ENCODE assay signal across 1 cellular context in the genomic region with DNA sequence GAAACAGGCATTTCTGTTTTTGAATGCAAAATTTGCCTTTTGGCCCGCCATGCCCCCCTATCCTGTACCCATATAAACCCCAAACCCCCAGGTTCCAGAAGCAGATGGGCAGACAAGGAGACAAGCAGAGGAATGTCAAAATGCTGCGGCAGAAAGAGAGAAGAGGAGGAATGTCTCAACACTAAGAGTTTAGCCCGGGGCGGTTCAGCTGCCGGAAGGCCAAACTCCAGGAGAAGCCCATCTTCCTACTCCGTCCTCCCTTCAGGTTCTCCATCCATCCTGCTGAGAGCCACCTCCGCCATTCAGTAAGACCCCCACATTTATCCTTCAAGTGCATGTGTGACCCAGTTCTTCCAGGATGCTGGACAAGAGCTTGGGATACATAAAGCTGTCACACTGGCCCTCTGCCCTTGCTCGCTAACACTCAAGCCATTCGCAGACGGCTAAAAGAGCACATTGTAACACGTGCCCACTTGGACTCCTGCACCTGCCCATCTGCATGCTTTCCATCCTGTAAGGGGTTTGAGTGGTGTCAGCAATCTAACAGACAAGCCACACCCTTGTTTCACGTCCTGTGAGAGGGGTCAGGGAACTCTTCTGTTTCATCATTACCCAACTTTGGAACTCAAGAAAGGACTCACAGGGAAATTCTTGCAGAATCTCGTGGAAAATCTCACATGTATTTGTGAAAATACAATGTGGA.
TF ChIP-seq lines count a peak whose summit lies in the region.

No MANE protein-coding gene starts in this region.

TF ChIP-seq in GM23338, 12 proteins besides CTCF, POLR2A, EP300 and RAD21 (continued from another document):
- TF ChIP-seq, protein P1, sequence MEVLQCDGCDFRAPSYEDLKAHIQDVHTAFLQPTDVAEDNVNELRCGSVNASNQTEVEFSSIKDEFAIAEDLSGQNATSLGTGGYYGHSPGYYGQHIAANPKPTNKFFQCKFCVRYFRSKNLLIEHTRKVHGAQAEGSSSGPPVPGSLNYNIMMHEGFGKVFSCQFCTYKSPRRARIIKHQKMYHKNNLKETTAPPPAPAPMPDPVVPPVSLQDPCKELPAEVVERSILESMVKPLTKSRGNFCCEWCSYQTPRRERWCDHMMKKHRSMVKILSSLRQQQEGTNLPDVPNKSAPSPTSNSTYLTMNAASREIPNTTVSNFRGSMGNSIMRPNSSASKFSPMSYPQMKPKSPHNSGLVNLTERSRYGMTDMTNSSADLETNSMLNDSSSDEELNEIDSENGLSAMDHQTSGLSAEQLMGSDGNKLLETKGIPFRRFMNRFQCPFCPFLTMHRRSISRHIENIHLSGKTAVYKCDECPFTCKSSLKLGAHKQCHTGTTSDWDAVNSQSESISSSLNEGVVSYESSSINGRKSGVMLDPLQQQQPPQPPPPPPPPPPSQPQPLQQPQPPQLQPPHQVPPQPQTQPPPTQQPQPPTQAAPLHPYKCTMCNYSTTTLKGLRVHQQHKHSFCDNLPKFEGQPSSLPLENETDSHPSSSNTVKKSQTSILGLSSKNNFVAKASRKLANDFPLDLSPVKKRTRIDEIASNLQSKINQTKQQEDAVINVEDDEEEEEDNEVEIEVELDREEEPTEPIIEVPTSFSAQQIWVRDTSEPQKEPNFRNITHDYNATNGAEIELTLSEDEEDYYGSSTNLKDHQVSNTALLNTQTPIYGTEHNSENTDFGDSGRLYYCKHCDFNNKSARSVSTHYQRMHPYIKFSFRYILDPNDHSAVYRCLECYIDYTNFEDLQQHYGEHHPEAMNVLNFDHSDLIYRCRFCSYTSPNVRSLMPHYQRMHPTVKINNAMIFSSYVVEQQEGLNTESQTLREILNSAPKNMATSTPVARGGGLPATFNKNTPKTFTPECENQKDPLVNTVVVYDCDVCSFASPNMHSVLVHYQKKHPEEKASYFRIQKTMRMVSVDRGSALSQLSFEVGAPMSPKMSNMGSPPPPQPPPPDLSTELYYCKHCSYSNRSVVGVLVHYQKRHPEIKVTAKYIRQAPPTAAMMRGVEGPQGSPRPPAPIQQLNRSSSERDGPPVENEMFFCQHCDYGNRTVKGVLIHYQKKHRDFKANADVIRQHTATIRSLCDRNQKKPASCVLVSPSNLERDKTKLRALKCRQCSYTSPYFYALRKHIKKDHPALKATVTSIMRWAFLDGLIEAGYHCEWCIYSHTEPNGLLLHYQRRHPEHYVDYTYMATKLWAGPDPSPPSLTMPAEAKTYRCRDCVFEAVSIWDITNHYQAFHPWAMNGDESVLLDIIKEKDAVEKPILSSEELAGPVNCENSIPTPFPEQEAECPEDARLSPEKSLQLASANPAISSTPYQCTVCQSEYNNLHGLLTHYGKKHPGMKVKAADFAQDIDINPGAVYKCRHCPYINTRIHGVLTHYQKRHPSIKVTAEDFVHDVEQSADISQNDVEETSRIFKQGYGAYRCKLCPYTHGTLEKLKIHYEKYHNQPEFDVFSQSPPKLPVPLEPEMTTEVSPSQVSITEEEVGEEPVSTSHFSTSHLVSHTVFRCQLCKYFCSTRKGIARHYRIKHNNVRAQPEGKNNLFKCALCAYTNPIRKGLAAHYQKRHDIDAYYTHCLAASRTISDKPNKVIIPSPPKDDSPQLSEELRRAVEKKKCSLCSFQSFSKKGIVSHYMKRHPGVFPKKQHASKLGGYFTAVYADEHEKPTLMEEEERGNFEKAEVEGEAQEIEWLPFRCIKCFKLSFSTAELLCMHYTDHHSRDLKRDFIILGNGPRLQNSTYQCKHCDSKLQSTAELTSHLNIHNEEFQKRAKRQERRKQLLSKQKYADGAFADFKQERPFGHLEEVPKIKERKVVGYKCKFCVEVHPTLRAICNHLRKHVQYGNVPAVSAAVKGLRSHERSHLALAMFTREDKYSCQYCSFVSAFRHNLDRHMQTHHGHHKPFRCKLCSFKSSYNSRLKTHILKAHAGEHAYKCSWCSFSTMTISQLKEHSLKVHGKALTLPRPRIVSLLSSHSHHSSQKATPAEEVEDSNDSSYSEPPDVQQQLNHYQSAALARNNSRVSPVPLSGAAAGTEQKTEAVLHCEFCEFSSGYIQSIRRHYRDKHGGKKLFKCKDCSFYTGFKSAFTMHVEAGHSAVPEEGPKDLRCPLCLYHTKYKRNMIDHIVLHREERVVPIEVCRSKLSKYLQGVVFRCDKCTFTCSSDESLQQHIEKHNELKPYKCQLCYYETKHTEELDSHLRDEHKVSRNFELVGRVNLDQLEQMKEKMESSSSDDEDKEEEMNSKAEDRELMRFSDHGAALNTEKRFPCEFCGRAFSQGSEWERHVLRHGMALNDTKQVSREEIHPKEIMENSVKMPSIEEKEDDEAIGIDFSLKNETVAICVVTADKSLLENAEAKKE (CRISPR knock-in tag; IDR thresholded peaks at IDR 0.05): no peak
